8 cellular contexts compared by ENCODE assay signal in the genomic region with DNA sequence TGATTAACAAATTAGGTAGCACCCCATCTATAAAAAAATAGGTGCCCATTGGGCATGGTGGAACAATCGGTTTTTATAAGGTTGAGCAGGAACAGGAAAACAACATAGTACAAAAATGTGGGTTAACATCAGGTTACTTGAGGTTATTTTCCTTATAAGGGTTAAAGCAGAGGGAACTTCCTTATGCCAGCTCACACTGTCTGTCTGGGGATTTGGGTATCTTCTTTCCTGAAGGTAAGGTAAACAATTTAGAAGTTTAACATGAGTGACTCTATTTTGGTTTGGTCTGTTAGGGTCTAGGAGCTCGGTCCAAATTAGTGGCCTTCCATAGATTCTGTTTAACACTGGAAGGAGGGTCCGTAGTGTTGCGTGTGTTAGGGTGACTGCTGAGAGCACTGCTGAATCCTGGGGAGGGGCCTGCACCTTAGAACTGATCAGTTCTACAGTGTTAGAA. TPM values are rescaled to one million over a fixed set of nuclear protein-coding genes. Genes with fewer than 3 reads are reported as not detected.
DNase-seq lines count a peak whose midpoint lies in the region; TF ChIP-seq lines count a peak whose summit lies in the region.

No MANE protein-coding gene starts in this region.

- H3K36me3 Mint-ChIP-seq in activated T-cell treated with anti-CD3 and anti-CD28 coated beads, Interleukin-2, amount 50 U/mL, for 24 hours (ENCODE audit: low read depth), result peaks cover 76% of the 10 kb centered on the region

- H3K36me3 ChIP-seq in OCI-LY1 (ENCODE audit: insufficient read depth, low read length) (peaks cover 60% of the 10 kb centered on the region), skeletal muscle satellite cell (ENCODE audit: insufficient read depth, low read length) (peaks cover 40% of the 10 kb centered on the region), ovary (no peaks in the 10 kb centered on the region)

- H3K4me1 ChIP-seq in OCI-LY1 (ENCODE audit: insufficient read depth, low read length, severe bottlenecking) (peaks cover 96% of the 10 kb centered on the region), skeletal muscle satellite cell (ENCODE audit: control insufficient read depth, insufficient read depth, low read length) (peaks cover 59% of the 10 kb centered on the region), ovary (ENCODE audit: insufficient read depth) (peaks cover 24% of the 10 kb centered on the region)

- H3K9me2 ChIP-seq in OCI-LY1 (ENCODE audit: low read depth, low read length), result no peaks in the 10 kb centered on the region

- peak overlapping the region; percentile 55 for H3K4me2 ChIP-seq in OCI-LY1 (ENCODE audit: low read length)
- peak overlapping the region; percentile 17 for H3K4me2 ChIP-seq in skeletal muscle satellite cell (ENCODE audit: low read length)

- H3K27me3 Mint-ChIP-seq in activated T-cell treated with anti-CD3 and anti-CD28 coated beads, Interleukin-2, amount 50 U/mL, for 24 hours, result no peaks in the 10 kb centered on the region

- intact Hi-C loops in ovary (cut with DNase I), result loop anchor here in 1 of 4 donors (5.0 kb wide), 1 partner anchor 107 kb away; no protein-coding TSS in a partner anchor

- peaks cover 85% of the 10 kb centered on the region for H3K79me2 ChIP-seq in OCI-LY1 (ENCODE audit: insufficient read depth, low read length)

- H4K20me1 ChIP-seq in OCI-LY1 (ENCODE audit: insufficient read depth, low read length), result no peaks in the 10 kb centered on the region

- peak overlapping the region; percentile 83 for H3K4me3 Mint-ChIP-seq in activated T-cell treated with anti-CD3 and anti-CD28 coated beads, Interleukin-2, amount 50 U/mL, for 24 hours

- WGBS in ovary, 3 donors, result 64 to 76% (median 67%) methylated on average over 4 of the region's 4 CpGs

- DNase-seq in activated T-cell treated with anti-CD3 and anti-CD28 coated beads, Interleukin-2, amount 50 U/mL, for 24 hours, result no peak
- no peak for DNase-seq in activated T-cell treated with anti-CD3 and anti-CD28 coated beads, Interleukin-2, amount 50 U/mL, for 48 hours
- DNase-seq in epithelial cell of esophagus (ENCODE audit: low read depth) (peak; percentile 54), NCI-H2227 treated with DMSO at 0.1 percent for 48 hours (lab: John Stamatoyannopoulos, UW) (no peak), ovary (no peak)
- no peak for DNase-seq in activated CD4-positive, CD25-positive, alpha-beta regulatory T cell (lab: John Stamatoyannopoulos, UW)

- H3K27ac ChIP-seq in OCI-LY1 (ENCODE audit: low read depth, low read length, poor library complexity, severe bottlenecking), result peak overlapping the region; percentile 97
- H3K27ac ChIP-seq in ovary, result no peak overlapping the region

- H3K9me3 ChIP-seq in OCI-LY1 (ENCODE audit: low read length), result no peaks in the 10 kb centered on the region
- no peaks in the 10 kb centered on the region for H3K9me3 ChIP-seq in skeletal muscle satellite cell (replicated peaks; ENCODE audit: low read length)
- H3K9me3 ChIP-seq in ovary, result no peaks in the 10 kb centered on the region

- TF ChIP-seq CTCF in OCI-LY1 (IDR thresholded peaks at IDR 0.05; ENCODE audit: low read length) (no peak), epithelial cell of esophagus (IDR thresholded peaks at IDR 0.05; ENCODE audit: insufficient read depth, low read depth, low read length, missing control alignments) (no peak), ovary (IDR thresholded peaks at IDR 0.05) (no peak)

- no peak overlapping the region for H2AFZ ChIP-seq in OCI-LY1 (ENCODE audit: low read length)

- TF ChIP-seq POLR2A in ovary (IDR thresholded peaks at IDR 0.05), result no peak

- H3K4me3 ChIP-seq in OCI-LY1 (ENCODE audit: low read depth, low read length, poor library complexity, severe bottlenecking) (peak overlapping the region; percentile 18), epithelial cell of esophagus (ENCODE audit: low read length) (no peak overlapping the region), skeletal muscle satellite cell (ENCODE audit: low read length) (no peak overlapping the region), ovary (no peak overlapping the region)

- H3K9ac ChIP-seq in OCI-LY1 (ENCODE audit: low read length) (peak overlapping the region; percentile 27; the same call in 1 of the 2 replicates), skeletal muscle satellite cell (ENCODE audit: low read depth, low read length) (no peak overlapping the region)

- TF ChIP-seq EP300 in ovary (IDR thresholded peaks at IDR 0.05), result no peak

- H3K27ac Mint-ChIP-seq in activated T-cell treated with anti-CD3 and anti-CD28 coated beads, Interleukin-2, amount 50 U/mL, for 24 hours, result peak overlapping the region; percentile 99

- peaks cover 86% of the 10 kb centered on the region for H3K4me1 Mint-ChIP-seq in activated T-cell treated with anti-CD3 and anti-CD28 coated beads, Interleukin-2, amount 50 U/mL, for 24 hours (ENCODE audit: low read depth)

- H3K9me3 Mint-ChIP-seq in activated T-cell treated with anti-CD3 and anti-CD28 coated beads, Interleukin-2, amount 50 U/mL, for 24 hours, result no peaks in the 10 kb centered on the region

- H3K27me3 ChIP-seq in OCI-LY1 (ENCODE audit: insufficient read depth, low read length) (no peaks in the 10 kb centered on the region), skeletal muscle satellite cell (ENCODE audit: control insufficient read depth, insufficient read depth, low read length) (no peaks in the 10 kb centered on the region), ovary (no peaks in the 10 kb centered on the region)

- peaks cover 12% of the 10 kb centered on the region for H3F3A ChIP-seq in OCI-LY1 (ENCODE audit: insufficient read depth, low read length)

RNA-seq across cellular contexts. Expression of gene CHD2, which starts 14.7 kb away (rescaled TPM):
- total RNA-seq in skeletal muscle satellite cell (2012; rRNA removed), result 46.5 and 60.8 TPM in 2 replicates
- 100 to 1,000 TPM in 4 of 7 donors, 10 to 100 TPM in 3; 83.8 to 146 (median 106) TPM for total RNA-seq in ovary
- 10 to 100 TPM; 43.6 to 73.9 TPM for polyA plus RNA-seq in ovary
